In genomic region chr18:59272221-59272888, GRCh38 we compare ENCODE assay signal across 12 cellular contexts. TPM values are rescaled to one million over a fixed set of nuclear protein-coding genes. Genes with fewer than 3 reads are reported as not detected.
DNase-seq lines count a peak whose midpoint lies in the region; ATAC-seq, FAIRE-seq and TF ChIP-seq lines count a peak whose summit lies in the region.
"Had no signal": no experiment of that assay in that cellular context is flagged by ENCODE, and none has a peak within 500 bp of the region (broad histone marks: within the 10 kb centered on the region; RNA-seq: fewer than 3 reads in every experiment).

No MANE protein-coding gene starts in this region.

- H3K4me1 Mint-ChIP-seq in dendritic cell treated with granulocyte-macrophage colony-stimulating factor and Interleukin-4, amounts not matched to agents 40 ng/mL and 50 ng/mL, for 4 days (ENCODE audit: low read depth): peaks cover 23% of the 10 kb centered on the region
- H3K4me1 Mint-ChIP-seq in neural progenitor cell: peaks cover 39% of the 10 kb centered on the region

- H4K20me1 ChIP-seq in GM23248 (ENCODE audit: insufficient read depth) (no peaks in the 10 kb centered on the region), neural progenitor cell (ENCODE audit: low read depth) (peaks cover 69% of the 10 kb centered on the region)

- intact Hi-C loops in dendritic cell treated with granulocyte-macrophage colony-stimulating factor and Interleukin-4, amounts not matched to agents 40 ng/mL and 50 ng/mL, for 4 days (cut with micrococcal nuclease): no loop called here

- H3K27me3 Mint-ChIP-seq in dendritic cell treated with granulocyte-macrophage colony-stimulating factor and Interleukin-4, amounts not matched to agents 40 ng/mL and 50 ng/mL, for 4 days: peaks cover 89% of the 10 kb centered on the region
- H3K27me3 Mint-ChIP-seq in neural progenitor cell (ENCODE audit: insufficient read depth, low read depth): peaks cover 82% of the 10 kb centered on the region

- H3K27me3 ChIP-seq in AG04450 (ENCODE audit: control insufficient read depth, insufficient read depth, low read length): peaks cover 95% of the 10 kb centered on the region
- peaks cover 93% of the 10 kb centered on the region for H3K27me3 ChIP-seq in GM23248 (replicated peaks; ENCODE audit: insufficient read depth)
- H3K27me3 ChIP-seq in neural progenitor cell: peaks cover 80% of the 10 kb centered on the region

- no peak overlapping the region for H2AFZ ChIP-seq in GM23248
- no peak overlapping the region for H2AFZ ChIP-seq in neural progenitor cell (replicated peaks)

- H3K9me3 ChIP-seq in AG04450 (ENCODE audit: control insufficient read depth, insufficient read depth, low read length) (peaks cover 20% of the 10 kb centered on the region; the same call in 1 of the 2 replicates), GM23248 (ENCODE audit: low read depth) (no peaks in the 10 kb centered on the region), neural progenitor cell (ENCODE audit: low read depth) (no peaks in the 10 kb centered on the region)

- H3K9ac ChIP-seq in GM23248: no peak overlapping the region
- peak overlapping the region; percentile 17 for H3K9ac ChIP-seq in neural progenitor cell

- no peaks in the 10 kb centered on the region for H3K9me3 Mint-ChIP-seq in dendritic cell treated with granulocyte-macrophage colony-stimulating factor and Interleukin-4, amounts not matched to agents 40 ng/mL and 50 ng/mL, for 4 days
- H3K9me3 Mint-ChIP-seq in neural progenitor cell: peaks cover 2% of the 10 kb centered on the region
- H3K9me3 Mint-ChIP-seq: nephron progenitor cell had no signal

- H3K36me3 ChIP-seq in GM23248 (ENCODE audit: low read depth): no peaks in the 10 kb centered on the region
- peaks cover 25% of the 10 kb centered on the region for H3K36me3 ChIP-seq in neural progenitor cell

- CTCF ChIA-PET in AG04450 (lab: Charles Lee): interaction anchor here (1.0 to 1.8 kb wide), 2 partner anchors 37 to 130 kb away, joined by 3 to 8 read pairs; no protein-coding TSS in a partner anchor

- TF ChIP-seq POLR2A in H54 (IDR thresholded peaks at IDR 0.05; ENCODE audit: low read depth, low read length): no peak

- H3K79me2 ChIP-seq in GM23248 (ENCODE audit: insufficient read depth) (no peaks in the 10 kb centered on the region), neural progenitor cell (ENCODE audit: low read depth) (peaks cover 43% of the 10 kb centered on the region)

- FAIRE-seq in H54 (lab: Jason Lieb, UNC): no peak
- FAIRE-seq: TTC549 had no signal

- ATAC-seq in HG02973 (IDR thresholded peaks at IDR 0.05; ENCODE audit: unreplicated experiment) (no peak), GM19397 (IDR thresholded peaks at IDR 0.05; ENCODE audit: unreplicated experiment) (no peak)

- in situ Hi-C loops in GM23248 (cut with MboI): no loop called here

- H3K27ac Mint-ChIP-seq in dendritic cell treated with granulocyte-macrophage colony-stimulating factor and Interleukin-4, amounts not matched to agents 40 ng/mL and 50 ng/mL, for 4 days: no peak overlapping the region
- H3K27ac Mint-ChIP-seq in neural progenitor cell: no peak overlapping the region
- H3K27ac Mint-ChIP-seq: nephron progenitor cell had no signal

- POLR2A ChIA-PET in AG04450 (lab: Yijun Ruan, JAX): no interaction called here

- H3K4me3 Mint-ChIP-seq in dendritic cell treated with granulocyte-macrophage colony-stimulating factor and Interleukin-4, amounts not matched to agents 40 ng/mL and 50 ng/mL, for 4 days: peak overlapping the region; percentile 38
- H3K4me3 Mint-ChIP-seq in neural progenitor cell: peak overlapping the region; percentile 43
- H3K4me3 Mint-ChIP-seq: nephron progenitor cell had no signal

- no peak overlapping the region for H3K27ac ChIP-seq in AG04450 (ENCODE audit: low read depth, low read length)
- no peak overlapping the region for H3K27ac ChIP-seq in GM23248
- no peak overlapping the region for H3K27ac ChIP-seq in neural progenitor cell

- H3K4me2 ChIP-seq in GM23248 (ENCODE audit: unreplicated experiment): no peak overlapping the region
- peak overlapping the region; percentile 92 for H3K4me2 ChIP-seq in neural progenitor cell

- DNase-seq in AG04450 (ENCODE audit: low read depth, low spot score) (no peak), GM23248 (peak; percentile 52), neural progenitor cell (ENCODE audit: low spot score) (peak; percentile 66), H54 (ENCODE audit: insufficient read length, low spot score) (no peak)
- DNase-seq in effector CD8-positive, alpha-beta T cell (lab: John Stamatoyannopoulos, UW): no peak
- DNase-seq: nephron progenitor cell had no signal

- no peaks in the 10 kb centered on the region for H3K36me3 Mint-ChIP-seq in dendritic cell treated with granulocyte-macrophage colony-stimulating factor and Interleukin-4, amounts not matched to agents 40 ng/mL and 50 ng/mL, for 4 days (ENCODE audit: low read depth)
- H3K36me3 Mint-ChIP-seq in neural progenitor cell: no peaks in the 10 kb centered on the region

- WGBS in GM23248 (ENCODE audit: low coverage in 1 of 2, low lambda C conversion rate in 2 of 2, missing lambda C conversion rate in 2 of 2), 2 experiments: 4 to 5% methylated on average over 48 of the region's 52 CpGs

- H3K4me1 ChIP-seq in GM23248 (ENCODE audit: insufficient read depth): no peaks in the 10 kb centered on the region
- H3K4me1 ChIP-seq in neural progenitor cell: peaks cover 58% of the 10 kb centered on the region

- H3K9me2 ChIP-seq in GM23248 (ENCODE audit: insufficient read depth): no peaks in the 10 kb centered on the region

- no peaks in the 10 kb centered on the region for H3F3A ChIP-seq in GM23248 (ENCODE audit: insufficient read depth)
- peaks cover 75% of the 10 kb centered on the region for H3F3A ChIP-seq in neural progenitor cell (ENCODE audit: low read depth)

- H3K4me3 ChIP-seq in AG04450 (ENCODE audit: low read depth, low read length): 0 out of 2 replicates have a peak overlapping the region, but pooled peaks have one; percentile 20
- peak overlapping the region; percentile 46; the same call in 1 of the 2 replicates for H3K4me3 ChIP-seq in GM23248
- H3K4me3 ChIP-seq in neural progenitor cell: peak overlapping the region; percentile 78

- TF ChIP-seq CTCF in AG04450 (IDR thresholded peaks at IDR 0.05; ENCODE audit: low read depth, low read length): no peak
- TF ChIP-seq CTCF in neural progenitor cell (IDR thresholded peaks at IDR 0.05): no peak

RNA-seq across cellular contexts. Expression of gene RAX, which starts 0.9 kb away (rescaled TPM):
- polyA plus RNA-seq in AG04450 (2011; rRNA removed) (not detected in 2 replicates), GM23248 (2016; fragmentation: Nextera tagmentation; extraction: Ambion mirVana) (not detected in 2 replicates)
- polyA minus RNA-seq in AG04450 (2011; rRNA and poly(A)+ RNA removed): not detected in 2 replicates
- not detected in 2 replicates for total RNA-seq in GM23248 (2014; rRNA removed; shearing (Covaris generic))
- 20.7 and 78.1 TPM in 2 replicates for total RNA-seq in neural progenitor cell (ENCODE audit: low replicate concordance)
- total RNA-seq: fibroblast of villous mesenchyme had no signal
- polyA plus RNA-seq: adipose tissue had no signal

RNA-seq across cellular contexts. Expression of gene CPLX4, which starts 46.1 kb away (rescaled TPM):
- polyA plus RNA-seq in AG04450 (2011; rRNA removed) (not detected in 2 replicates), GM23248 (2016; fragmentation: Nextera tagmentation; extraction: Ambion mirVana) (not detected in 2 replicates)
- not detected in 2 replicates for polyA minus RNA-seq in AG04450 (2011; rRNA and poly(A)+ RNA removed)
- not detected in 2 replicates for total RNA-seq in GM23248 (2014; rRNA removed; shearing (Covaris generic))
- 0.12 and 2.2 TPM in 2 replicates for total RNA-seq in neural progenitor cell (ENCODE audit: low replicate concordance)
- total RNA-seq: fibroblast of villous mesenchyme had no signal

RNA-seq across cellular contexts. Expression of gene GRP, which starts 52.4 kb away (rescaled TPM):
- polyA plus RNA-seq in AG04450 (2011; rRNA removed) (not detected in 2 replicates), GM23248 (2016; fragmentation: Nextera tagmentation; extraction: Ambion mirVana) (not detected in 2 replicates)
- polyA minus RNA-seq in AG04450 (2011; rRNA and poly(A)+ RNA removed): not detected in 2 replicates
- not detected in 2 replicates for total RNA-seq in GM23248 (2014; rRNA removed; shearing (Covaris generic))
- 2.1 TPM in 1 of 2 replicates, not detected in the other for total RNA-seq in neural progenitor cell (ENCODE audit: low replicate concordance)
- total RNA-seq: fibroblast of villous mesenchyme had no signal

Comparison
In these comparisons a context has a peak if more than half of its experiments do, and no peak if none do; other contexts are left out.
1. DNase-seq: peak in GM23248 (single experiment) and neural progenitor cell (single experiment); none in AG04450 (single experiment), H54 (single experiment) and effector CD8-positive, alpha-beta T cell (single experiment).
2. H3K4me3 ChIP-seq: peak in every context shown above with its lines; median percentile 78 in neural progenitor cell; 46 in GM23248; 20 in AG04450.
3. RNA of gene RAX, which starts 0.9 kb away (total RNA-seq): 20.7 to 78.1 TPM in neural progenitor cell; not detected in GM23248; every median in the first group is over 10 times any median in the second.